ENCODE assay signal across 19 cellular contexts in the genomic region with DNA sequence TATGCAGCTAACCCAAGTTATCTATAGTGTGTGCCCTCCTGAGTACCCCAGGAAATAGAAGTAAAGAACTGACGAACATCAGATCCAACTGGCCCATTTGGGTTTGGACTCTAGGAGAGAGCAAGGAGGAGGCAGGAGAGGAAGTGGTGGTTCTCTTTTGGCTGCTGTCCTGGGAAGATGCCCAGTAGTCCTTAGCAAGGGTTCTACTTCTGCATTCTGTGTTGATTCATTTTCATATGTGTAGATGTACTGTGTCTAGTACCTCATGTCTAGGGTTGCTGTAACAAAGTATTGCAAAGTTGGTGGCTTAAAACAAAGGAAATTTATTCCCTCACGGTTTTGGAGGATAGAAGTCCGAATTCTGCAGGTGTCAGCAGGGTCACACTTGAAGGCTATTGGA. TPM values are rescaled to one million over a fixed set of nuclear protein-coding genes. Genes with fewer than 3 reads are reported as not detected.
DNase-seq lines count a peak whose midpoint lies in the region; ATAC-seq and TF ChIP-seq lines count a peak whose summit lies in the region.
"Had no signal": no experiment of that assay in that cellular context is flagged by ENCODE, and none has a peak within 500 bp of the region (broad histone marks: within the 10 kb centered on the region; RNA-seq: fewer than 3 reads in every experiment).

No MANE protein-coding gene starts in this region.

- in situ Hi-C loops in brain microvascular endothelial cell (cut with HindIII; ENCODE audit: low pct_ligation_motif_present, low sequenced_read_pairs) = no loop called here

- no peak overlapping the region for H3K9ac ChIP-seq in neuronal stem cell (ENCODE audit: low read depth, low read length, poor library complexity)
- H3K9ac ChIP-seq: GM23248 had no signal

- H3K4me2 ChIP-seq in neuronal stem cell (ENCODE audit: insufficient read depth, low read length, poor library complexity, severe bottlenecking) = no peak overlapping the region

- H3K18ac ChIP-seq in neuronal stem cell (ENCODE audit: low read length) = no peak overlapping the region

- peak; percentile 48 for ATAC-seq in GM18498 (IDR thresholded peaks at IDR 0.05; ENCODE audit: unreplicated experiment)
- peak; percentile 57 for ATAC-seq in left lung
- ATAC-seq in HG03469 (IDR thresholded peaks at IDR 0.05; ENCODE audit: unreplicated experiment) = no peak
- ATAC-seq: K562 had no signal

- H2BK12ac ChIP-seq in neuronal stem cell (ENCODE audit: low read length) = no peak overlapping the region

- no peak overlapping the region for H3K14ac ChIP-seq in neuronal stem cell (ENCODE audit: low read length)

- H3K27me3 ChIP-seq in left lung (no peaks in the 10 kb centered on the region), brain microvascular endothelial cell (replicated peaks) (no peaks in the 10 kb centered on the region), neuronal stem cell (ENCODE audit: control insufficient read depth in 3 of 3, insufficient read depth in 3 of 3, low read depth in 1 of 3, low read length in 3 of 3) (no peaks in the 10 kb centered on the region)
- H3K27me3 ChIP-seq: SJSA1 had no signal

- H3K9me3 ChIP-seq in left lung (no peaks in the 10 kb centered on the region), neuronal stem cell (replicated peaks in 1 of 2; ENCODE audit: control insufficient read depth in 2 of 2, insufficient read depth in 1 of 2, low read depth in 1 of 2, low read length in 2 of 2) (no peaks in the 10 kb centered on the region)
- H3K9me3 ChIP-seq: SJSA1 had no signal

- no peak overlapping the region for H2BK120ac ChIP-seq in neuronal stem cell (ENCODE audit: low read depth, low read length)

- no CpG with 5 or more reads among the region's 3 CpGs for WGBS in neuronal stem cell (ENCODE audit: extremely low coverage in 2 of 2, insufficient read length in 2 of 2, insufficient replicate concordance in 1 of 2), 2 donors

- TF ChIP-seq CTCF in left lung (IDR thresholded peaks at IDR 0.05) (no peak), brain microvascular endothelial cell (IDR thresholded peaks at IDR 0.05; ENCODE audit: low read depth, low read length, missing control alignments) (no peak)

- H3K4me3 ChIP-seq in left lung (no peak overlapping the region), brain microvascular endothelial cell (ENCODE audit: low read depth, low read length) (no peak overlapping the region), neuronal stem cell (ENCODE audit: low read length in 2 of 2) (no peak overlapping the region)
- H3K4me3 ChIP-seq: GM23248, K562, SJSA1 had no signal

- intact Hi-C loops in left lung (cut with DNase I) = no loop called here

- no peak overlapping the region for H2AK5ac ChIP-seq in neuronal stem cell (ENCODE audit: low read depth, low read length)

- no peak overlapping the region for H3K4ac ChIP-seq in neuronal stem cell (ENCODE audit: low read length)

- H4K91ac ChIP-seq in neuronal stem cell (ENCODE audit: low read depth, low read length, poor library complexity) = no peak overlapping the region

- no peak overlapping the region for H2BK5ac ChIP-seq in neuronal stem cell (ENCODE audit: low read length)

- H3K79me1 ChIP-seq in neuronal stem cell (ENCODE audit: low read depth, low read length) = no peaks in the 10 kb centered on the region

- DNase-seq in Ammon's horn (ENCODE audit: low spot score) = peak; percentile 9
- DNase-seq in MV-4-11 (lab: John Stamatoyannopoulos, UW) = peak; percentile 91
- DNase-seq in left lung = no peak
- no peak for DNase-seq in brain microvascular endothelial cell
- no peak for DNase-seq in neuronal stem cell (ENCODE audit: low spot score)
- DNase-seq: CD8-positive, alpha-beta memory T cell; DMS79 treated with DMSO at 0.1 percent for 48 hours; GM23248; HCEC 1CT; NCI-H1092 treated with DMSO at 0.1 percent for 48 hours; NCI-H2227 treated with DMSO at 0.1 percent for 48 hours; NCI-H524; RPMI8226 had no signal

- no peak overlapping the region for H4K8ac ChIP-seq in neuronal stem cell (ENCODE audit: low read depth, low read length)

- H2BK15ac ChIP-seq in neuronal stem cell (ENCODE audit: low read length) = no peak overlapping the region

- H3K4me1 ChIP-seq in left lung (peaks cover 0 to 21% of the 10 kb centered on the region in 2 donors), neuronal stem cell (ENCODE audit: control insufficient read depth in 2 of 2, insufficient read depth in 1 of 2, low read depth in 1 of 2, low read length in 2 of 2) (no peaks in the 10 kb centered on the region)
- H3K4me1 ChIP-seq: SJSA1 had no signal

- H3K36me3 ChIP-seq in left lung (no peaks in the 10 kb centered on the region), brain microvascular endothelial cell (replicated peaks) (no peaks in the 10 kb centered on the region), neuronal stem cell (replicated peaks in 1 of 2; ENCODE audit: control insufficient read depth in 2 of 2, insufficient read depth in 2 of 2, low read length in 2 of 2) (no peaks in the 10 kb centered on the region)
- H3K36me3 ChIP-seq: SJSA1 had no signal

- no peak overlapping the region for H2AFZ ChIP-seq in neuronal stem cell (ENCODE audit: low read length)
- H2AFZ ChIP-seq: GM23248 had no signal

- H3K27ac ChIP-seq in left lung = no peak overlapping the region
- no peak overlapping the region for H3K27ac ChIP-seq in brain microvascular endothelial cell
- H3K27ac ChIP-seq in neuronal stem cell (replicated peaks; ENCODE audit: low read length) = no peak overlapping the region
- H3K27ac ChIP-seq: GM23248, SJSA1 had no signal

- H3K23ac ChIP-seq in neuronal stem cell (ENCODE audit: low read depth, low read length, poor library complexity) = no peak overlapping the region

RNA-seq across cellular contexts. Expression of gene MMP27, which starts 6.6 kb away (rescaled TPM):
- total RNA-seq in left lung = not detected
- not detected for polyA plus RNA-seq in neuronal stem cell (2013, experiment 1 of 2)
- not detected for polyA plus RNA-seq in neuronal stem cell (2013, experiment 2 of 2)
- total RNA-seq: CD8-positive, alpha-beta memory T cell; G401; GM23248; K562; SJSA1 had no signal
- polyA plus RNA-seq: BJ; CD8-positive, alpha-beta memory T cell; K562 had no signal

RNA-seq across cellular contexts. Expression of gene MMP8, which starts 12.6 kb away (rescaled TPM):
- total RNA-seq in left lung = 1 to 10 TPM in 1 of 2 donors, under 1 TPM in 1; 0.41 to 4.6 TPM
- not detected for polyA plus RNA-seq in neuronal stem cell (2013, experiment 1 of 2)
- polyA plus RNA-seq in neuronal stem cell (2013, experiment 2 of 2) = not detected
- total RNA-seq: CD8-positive, alpha-beta memory T cell; GM23248; K562; SJSA1 had no signal
- polyA plus RNA-seq: BJ; CD8-positive, alpha-beta memory T cell; GM23248; K562 had no signal

Comparison
In these comparisons a context has a peak if more than half of its experiments do, and no peak if none do; other contexts are left out.
1. DNase-seq: peak in Ammon's horn (single experiment) and MV-4-11 (single experiment); none in left lung (0 of 2), brain microvascular endothelial cell (single experiment) and neuronal stem cell (single experiment).